Comparison of ENCODE assay signal across 8 cellular contexts in the genomic region with DNA sequence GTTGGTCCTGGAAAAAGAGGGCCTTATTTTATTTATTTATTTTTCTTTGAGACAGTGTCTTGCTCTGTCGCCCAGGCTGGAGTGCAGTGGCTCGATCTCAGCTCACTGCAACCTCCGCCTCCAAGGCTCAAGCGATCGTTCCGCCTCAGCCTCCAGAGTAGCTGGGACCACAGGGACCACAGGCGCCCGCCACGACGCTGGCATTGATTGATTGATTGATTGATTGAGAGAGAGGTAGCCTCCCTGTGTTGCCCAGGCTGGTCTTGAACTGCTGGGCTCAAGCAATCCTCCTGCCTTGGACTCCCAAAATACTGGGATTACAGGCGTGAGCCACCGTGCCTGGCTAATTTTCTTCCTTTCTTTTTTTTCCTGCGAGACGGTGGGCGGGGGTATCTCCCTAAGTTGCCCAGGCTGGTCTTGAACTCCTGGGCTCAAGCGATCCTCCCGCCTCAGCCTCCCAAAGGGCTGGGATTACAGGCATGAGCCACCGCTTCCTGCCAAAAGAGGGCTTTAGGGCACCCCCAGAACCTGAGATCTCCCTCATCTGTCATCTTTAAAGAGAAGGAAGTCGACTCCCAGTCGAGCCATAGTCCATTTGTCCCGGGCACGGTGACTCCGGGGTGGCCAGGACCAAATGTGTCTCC. TPM values are rescaled to one million over a fixed set of nuclear protein-coding genes. Genes with fewer than 3 reads are reported as not detected.
DNase-seq lines count a peak whose midpoint lies in the region; ATAC-seq, FAIRE-seq and TF ChIP-seq lines count a peak whose summit lies in the region.
"Not testable (repeated sequence)": the region's sequence is repeated elsewhere in the genome, so short reads cannot be mapped to it uniquely, and the experiment has no call there.

No MANE protein-coding gene starts in this region.

- TF ChIP-seq POLR2A in esophagus muscularis mucosa (IDR thresholded peaks at IDR 0.05; ENCODE audit: low read depth); transverse colon (IDR thresholded peaks at IDR 0.05): not testable (repeated sequence)

- FAIRE-seq in pancreas (lab: Jason Lieb, UNC) = not testable (repeated sequence)

- H3K27me3 Mint-ChIP-seq in T-helper 17 cell = not testable (repeated sequence)

- not testable (repeated sequence) for H3K36me3 Mint-ChIP-seq in T-helper 17 cell (ENCODE audit: low read depth)

- H3K4me3 ChIP-seq in astrocyte of the cerebellum (ENCODE audit: low read depth, low read length) (peak overlapping the region; percentile 86), esophagus muscularis mucosa (peak overlapping the region; percentile 75 to 82 (median 77)), liver (ENCODE audit: low read depth in 1 of 3, low read length in 3 of 3) (peak overlapping the region; percentile 70 to 98 (median 96)), pancreas (peak overlapping the region; percentile 38 to 78 (median 70)), transverse colon (peak overlapping the region; percentile 63 to 87 (median 74))

- H3K9me3 ChIP-seq in T-helper 17 cell (ENCODE audit: control insufficient read depth, low read length, poor library complexity, severe bottlenecking); esophagus muscularis mucosa; liver (ENCODE audit: control insufficient read depth in 4 of 4, low read length in 3 of 4); pancreas; transverse colon: not testable (repeated sequence)

- in situ Hi-C loops in astrocyte of the cerebellum (cut with HindIII; ENCODE audit: low sequenced_read_pairs); transverse colon (cut with MboI; ENCODE audit: low pct_ligation_motif_present in 1 of 4, low pct_unique_long_range_greater_than_20kb in 1 of 4, low sequenced_read_pairs in 3 of 4): not testable (repeated sequence)

- peak overlapping the region in 1 of 2 donors; percentile 47 for H3K9ac ChIP-seq in liver (ENCODE audit: low read depth in 1 of 2, low read length in 2 of 2)

- H3K27ac ChIP-seq in esophagus muscularis mucosa (replicated peaks in 1 of 4) (peak overlapping the region; percentile 74 to 85 (median 80)), liver (ENCODE audit: low read depth in 1 of 2, low read length in 2 of 2) (peak overlapping the region; percentile 80 to 91), pancreas (peak overlapping the region; percentile 64 to 85 (median 75)), transverse colon (peak overlapping the region; percentile 73 to 86 (median 80))

- not testable (repeated sequence) for TF ChIP-seq RAD21 in liver (IDR thresholded peaks at IDR 0.05)

- peak; percentile 12 for DNase-seq in ELF-1 (ENCODE audit: low read depth, low spot score)
- DNase-seq in T-helper 17 cell; astrocyte of the cerebellum (ENCODE audit: low read depth); esophagus muscularis mucosa (ENCODE audit: extremely low spot score); transverse colon: not testable (repeated sequence)
- peak in 2 of 6 donors; percentile 38 to 39 for DNase-seq in pancreas

- H3K4me1 ChIP-seq in esophagus muscularis mucosa (peaks cover 2 to 14% (median 14%) of the 10 kb centered on the region in 4 donors), liver (ENCODE audit: control insufficient read depth in 4 of 4, insufficient read depth in 4 of 4, low read length in 3 of 4) (peaks cover 0 to 13% (median 6%) of the 10 kb centered on the region in 4 donors), transverse colon (peaks cover 0 to 13% (median 2%) of the 10 kb centered on the region in 4 donors)
- H3K4me1 ChIP-seq in pancreas = not testable (repeated sequence)

- intact Hi-C loops in esophagus muscularis mucosa (cut with DNase I); pancreas (cut with DNase I); transverse colon (cut with DNase I; ENCODE audit: low total_unique reads): not testable (repeated sequence)

- not testable (repeated sequence) for TF ChIP-seq EP300 in esophagus muscularis mucosa (IDR thresholded peaks at IDR 0.05); transverse colon (IDR thresholded peaks at IDR 0.05; ENCODE audit: low read depth)

- H3K36me3 ChIP-seq in esophagus muscularis mucosa; liver (ENCODE audit: control insufficient read depth in 4 of 4, insufficient read depth in 3 of 4, low read depth in 1 of 4, low read length in 3 of 4); pancreas; transverse colon: not testable (repeated sequence)

- H3K4me1 Mint-ChIP-seq in T-helper 17 cell = peaks cover 22% of the 10 kb centered on the region

- 73% methylated on average over 22 of the region's 23 CpGs for WGBS in esophagus muscularis mucosa
- 72% methylated on average over 23 of the region's 23 CpGs for WGBS in liver
- 67 to 69% methylated on average over 23 of the region's 23 CpGs for WGBS in pancreas, 2 donors
- WGBS in transverse colon (ENCODE audit: low coverage in 1 of 2), 2 donors = 72% methylated on average over 23 of the region's 23 CpGs; no CpG with 5 or more reads in 1 of the 2 donors

- TF ChIP-seq CTCF in astrocyte of the cerebellum (IDR thresholded peaks at IDR 0.05; ENCODE audit: low read depth, low read length, missing control alignments); esophagus muscularis mucosa (IDR thresholded peaks at IDR 0.05); liver (IDR thresholded peaks at IDR 0.05; ENCODE audit: low read depth, low read length, missing input control); pancreas (IDR thresholded peaks at IDR 0.05); transverse colon (IDR thresholded peaks at IDR 0.05): not testable (repeated sequence)

- not testable (repeated sequence) for H3K27me3 ChIP-seq in esophagus muscularis mucosa; liver (ENCODE audit: control insufficient read depth in 4 of 4, insufficient read depth in 4 of 4, low read length in 3 of 4); pancreas
- H3K27me3 ChIP-seq in transverse colon = peaks cover 18% of the 10 kb centered on the region

- H3K4me3 Mint-ChIP-seq in T-helper 17 cell = peak overlapping the region; percentile 99

- H3K27ac Mint-ChIP-seq in T-helper 17 cell = peak overlapping the region; percentile 93

- peak; percentile 8 for ATAC-seq in HG03469 (IDR thresholded peaks at IDR 0.05; ENCODE audit: unreplicated experiment)
- ATAC-seq in T-helper 17 cell, pancreas: not testable (repeated sequence)

RNA-seq across cellular contexts. Expression of gene ASAH2B, which starts 0.6 kb away (rescaled TPM):
- 1 to 10 TPM; 1.3 TPM for total RNA-seq in T-helper 17 cell
- 1 to 10 TPM in 3 of 4 donors, under 1 TPM in 1; 0.66 to 2.9 (median 1.7) TPM for total RNA-seq in esophagus muscularis mucosa
- total RNA-seq in liver = 1 to 10 TPM; 1.5 to 6.4 TPM
- polyA plus RNA-seq in liver = 1 to 10 TPM; 2.8 to 4.3 TPM
- 1 to 10 TPM; 1.4 to 3.0 (median 2.2) TPM for total RNA-seq in pancreas
- polyA plus RNA-seq in pancreas = 1 to 10 TPM; 1.5 to 3.9 TPM
- total RNA-seq in transverse colon = 1 to 10 TPM in 3 of 4 donors, under 1 TPM in 1; 0.37 to 4.8 (median 3.7) TPM
